Comparison of ENCODE assay signal across 14 cellular contexts in the genomic region with DNA sequence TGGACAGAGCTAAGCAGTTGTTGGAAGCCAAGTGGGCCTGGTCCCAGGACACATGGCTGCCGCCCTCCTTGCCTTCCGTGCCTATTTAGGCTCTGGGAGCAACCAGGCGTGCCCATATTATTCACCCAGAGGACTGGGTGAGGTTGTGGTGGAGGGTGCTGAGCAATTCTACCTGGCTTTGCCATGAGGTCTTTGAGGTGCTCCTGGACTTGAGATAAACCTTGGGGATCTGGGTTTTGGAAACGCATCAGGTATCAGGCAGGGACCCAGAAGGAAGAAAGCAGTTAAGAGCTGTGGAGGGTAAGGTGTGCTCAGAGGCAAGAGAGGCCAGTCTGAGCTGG.
A peak's percentile ranks its signal among the peaks of the same experiment; 100 is the strongest.
DNase-seq lines count a peak whose midpoint lies in the region; TF ChIP-seq lines count a peak whose summit lies in the region.
"Had no signal": no experiment of that assay in that cellular context is flagged by ENCODE, and none has a peak within 500 bp of the region (broad histone marks: within the 10 kb centered on the region; RNA-seq: fewer than 3 reads in every experiment).

No MANE protein-coding gene starts in this region.

- no peak overlapping the region for H2AFZ ChIP-seq in mesenchymal stem cell (ENCODE audit: low read depth, low read length)

- H3K27ac ChIP-seq in HUES6 (ENCODE audit: low read depth, low read length), result peak overlapping the region; percentile 8; the same call in 1 of the 2 replicates
- H3K27ac ChIP-seq in coronary artery, result no peak overlapping the region
- no peak overlapping the region for H3K27ac ChIP-seq in mesenchymal stem cell (ENCODE audit: low read length, poor library complexity, severe bottlenecking)

- no peak overlapping the region for H4K8ac ChIP-seq in mesenchymal stem cell (ENCODE audit: low read length)

- no peak overlapping the region for H3K23ac ChIP-seq in mesenchymal stem cell (ENCODE audit: low read length in 2 of 2)

- H3K36me3 ChIP-seq in HUES6 (ENCODE audit: control insufficient read depth, insufficient read depth, low read length), result no peaks in the 10 kb centered on the region
- H3K36me3 ChIP-seq in mesenchymal stem cell (ENCODE audit: control insufficient read depth in 1 of 2, insufficient read depth in 2 of 2, low read depth in 1 of 2, low read length in 2 of 2), result no peaks in the 10 kb centered on the region
- H3K36me3 ChIP-seq: HAP-1 had no signal

- peak overlapping the region; percentile 44 for H4K91ac ChIP-seq in mesenchymal stem cell (ENCODE audit: low read length)

- peak overlapping the region in 1 of 2 experiments; percentile 70 for H2BK12ac ChIP-seq in mesenchymal stem cell (ENCODE audit: low read length in 2 of 2)

- TF ChIP-seq CTCF in coronary artery (IDR thresholded peaks at IDR 0.05), result no peak

- no peak overlapping the region for H2AK5ac ChIP-seq in mesenchymal stem cell (ENCODE audit: low read length, severe bottlenecking)

- no peak overlapping the region for H2BK5ac ChIP-seq in mesenchymal stem cell (ENCODE audit: low read depth, low read length, poor library complexity, severe bottlenecking)

- H3K4me1 ChIP-seq in HUES6 (ENCODE audit: control insufficient read depth, insufficient read depth, low read length), result peaks cover 41% of the 10 kb centered on the region
- peaks cover 3% of the 10 kb centered on the region for H3K4me1 ChIP-seq in mesenchymal stem cell (ENCODE audit: control insufficient read depth, insufficient read depth, low read depth, low read length)

- WGBS in mesenchymal stem cell, result 94% methylated on average over 4 of the region's 4 CpGs

- no peak overlapping the region for H3K14ac ChIP-seq in mesenchymal stem cell (ENCODE audit: low read length in 2 of 2)

- no peaks in the 10 kb centered on the region for H3K79me1 ChIP-seq in mesenchymal stem cell (replicated peaks; ENCODE audit: low read length, poor library complexity, severe bottlenecking)

- H3K9ac ChIP-seq in HUES6 (ENCODE audit: low read length) (no peak overlapping the region), mesenchymal stem cell (ENCODE audit: low read length) (no peak overlapping the region)

- H3K4me3 ChIP-seq in HUES6 (ENCODE audit: low read depth, low read length), result no peak overlapping the region
- no peak overlapping the region for H3K4me3 ChIP-seq in coronary artery
- no peak overlapping the region for H3K4me3 ChIP-seq in mesenchymal stem cell (ENCODE audit: insufficient read depth in 1 of 2, low read depth in 1 of 2, low read length in 2 of 2)

- H3K4me2 ChIP-seq in mesenchymal stem cell (ENCODE audit: low read length, poor library complexity, severe bottlenecking), result no peak overlapping the region

- no peak overlapping the region for H3K4ac ChIP-seq in mesenchymal stem cell (ENCODE audit: low read depth in 1 of 2, low read length in 2 of 2)

- H3K27me3 ChIP-seq in HUES6 (ENCODE audit: control insufficient read depth, insufficient read depth, low read length) (no peaks in the 10 kb centered on the region), mesenchymal stem cell (ENCODE audit: control insufficient read depth in 1 of 2, insufficient read depth in 1 of 2, low read length in 2 of 2) (peaks cover 0 to 7% of the 10 kb centered on the region in 2 experiments)

- H3K9me3 ChIP-seq in HUES6 (ENCODE audit: control insufficient read depth, insufficient read depth, low read depth, low read length) (no peaks in the 10 kb centered on the region), mesenchymal stem cell (ENCODE audit: control insufficient read depth, low read length) (no peaks in the 10 kb centered on the region)
- H3K9me3 ChIP-seq: HAP-1 had no signal

- H2BK120ac ChIP-seq in mesenchymal stem cell (ENCODE audit: low read depth, low read length), result no peak overlapping the region

- H3K18ac ChIP-seq in mesenchymal stem cell (ENCODE audit: low read depth in 1 of 2, low read length in 2 of 2), result peak overlapping the region in 1 of 2 experiments; percentile 1

- peak; percentile 50 for DNase-seq in coronary artery (ENCODE audit: low spot score)
- DNase-seq in mesenchymal stem cell, result no peak
- no peak for DNase-seq in SIG-M5 (lab: John Stamatoyannopoulos, UW)
- no peak for DNase-seq in activated effector memory CD4-positive, alpha-beta T cell treated with anti-CD3 and anti-CD28 coated beads, Interleukin-2, amount 50 U/mL, for 16 hours
- no peak for DNase-seq in activated CD8-positive, alpha-beta memory T cell treated with anti-CD3 and anti-CD28 coated beads, Interleukin-2, amount 50 U/mL, for 48 hours
- DNase-seq in UCSD-AML1 (lab: John Stamatoyannopoulos, UW; ENCODE audit: unreplicated experiment), result no peak
- DNase-seq: CD4-positive, CD25-positive, alpha-beta regulatory T cell; COR-L47; DMS 273 treated with DMSO at 0.1 percent for 48 hours; DND-41; KBM-7; SHP77 had no signal

- H2BK15ac ChIP-seq in mesenchymal stem cell (ENCODE audit: low read depth, poor library complexity, severe bottlenecking), result no peak overlapping the region
